ENCODE assay signal across 1 cellular context in the genomic region with DNA sequence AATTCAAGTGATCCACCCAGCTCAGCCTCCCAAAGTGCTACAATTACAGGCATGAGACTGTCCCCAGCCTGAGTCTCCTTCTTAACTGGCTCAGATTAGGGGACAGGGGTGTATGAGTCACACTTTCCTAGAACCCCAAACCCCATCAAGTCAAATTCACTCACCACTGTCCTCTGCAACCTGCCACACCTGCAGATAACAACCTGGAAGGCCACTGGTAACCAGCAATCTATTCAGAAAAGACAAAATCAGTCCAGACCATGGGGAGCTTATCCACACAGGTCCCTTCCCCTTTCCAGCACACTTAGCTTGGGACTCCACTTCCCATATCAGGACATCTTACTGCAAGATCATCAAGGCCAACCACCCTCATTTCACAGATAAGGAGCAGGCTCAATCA.
TF ChIP-seq lines count a peak whose summit lies in the region.

No MANE protein-coding gene starts in this region.

TF ChIP-seq in K562, 482 proteins besides CTCF, POLR2A, EP300 and RAD21 (continued from another document and continues in another):
- TF ChIP-seq ATF6 (CRISPR knock-in tag; IDR thresholded peaks at IDR 0.05) = no peak
- TF ChIP-seq RAD51 (IDR thresholded peaks at IDR 0.05; ENCODE audit: borderline replicate concordance, low read depth) = no peak
- no peak for TF ChIP-seq ZNF512 (tag; IDR thresholded peaks at IDR 0.05)
- no peak for TF ChIP-seq CEBPZ (IDR thresholded peaks at IDR 0.05; ENCODE audit: borderline replicate concordance, low read depth, low read length)
- peak; percentile 45; the same call in 1 of the 2 replicates for TF ChIP-seq CTBP1 (IDR thresholded peaks at IDR 0.05; ENCODE audit: borderline replicate concordance)
- TF ChIP-seq ARID1B (IDR thresholded peaks at IDR 0.05) = peak; percentile 81
- no peak for TF ChIP-seq ZNF384 (IDR thresholded peaks at IDR 0.05; ENCODE audit: low read depth, low read length)
- TF ChIP-seq, protein P1, sequence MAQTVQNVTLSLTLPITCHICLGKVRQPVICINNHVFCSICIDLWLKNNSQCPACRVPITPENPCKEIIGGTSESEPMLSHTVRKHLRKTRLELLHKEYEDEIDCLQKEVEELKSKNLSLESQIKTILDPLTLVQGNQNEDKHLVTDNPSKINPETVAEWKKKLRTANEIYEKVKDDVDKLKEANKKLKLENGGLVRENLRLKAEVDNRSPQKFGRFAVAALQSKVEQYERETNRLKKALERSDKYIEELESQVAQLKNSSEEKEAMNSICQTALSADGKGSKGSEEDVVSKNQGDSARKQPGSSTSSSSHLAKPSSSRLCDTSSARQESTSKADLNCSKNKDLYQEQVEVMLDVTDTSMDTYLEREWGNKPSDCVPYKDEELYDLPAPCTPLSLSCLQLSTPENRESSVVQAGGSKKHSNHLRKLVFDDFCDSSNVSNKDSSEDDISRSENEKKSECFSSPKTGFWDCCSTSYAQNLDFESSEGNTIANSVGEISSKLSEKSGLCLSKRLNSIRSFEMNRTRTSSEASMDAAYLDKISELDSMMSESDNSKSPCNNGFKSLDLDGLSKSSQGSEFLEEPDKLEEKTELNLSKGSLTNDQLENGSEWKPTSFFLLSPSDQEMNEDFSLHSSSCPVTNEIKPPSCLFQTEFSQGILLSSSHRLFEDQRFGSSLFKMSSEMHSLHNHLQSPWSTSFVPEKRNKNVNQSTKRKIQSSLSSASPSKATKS (CRISPR knock-in tag; IDR thresholded peaks at IDR 0.05) = no peak
- no peak for TF ChIP-seq MXD1 (CRISPR knock-in tag; IDR thresholded peaks at IDR 0.05; ENCODE audit: borderline replicate concordance, poor library complexity, severe bottlenecking)
- peak; percentile 42; the same call in 1 of the 2 replicates for TF ChIP-seq SPI1 (IDR thresholded peaks at IDR 0.05; ENCODE audit: borderline replicate concordance, low read depth, low read length)
- TF ChIP-seq, protein P2, sequence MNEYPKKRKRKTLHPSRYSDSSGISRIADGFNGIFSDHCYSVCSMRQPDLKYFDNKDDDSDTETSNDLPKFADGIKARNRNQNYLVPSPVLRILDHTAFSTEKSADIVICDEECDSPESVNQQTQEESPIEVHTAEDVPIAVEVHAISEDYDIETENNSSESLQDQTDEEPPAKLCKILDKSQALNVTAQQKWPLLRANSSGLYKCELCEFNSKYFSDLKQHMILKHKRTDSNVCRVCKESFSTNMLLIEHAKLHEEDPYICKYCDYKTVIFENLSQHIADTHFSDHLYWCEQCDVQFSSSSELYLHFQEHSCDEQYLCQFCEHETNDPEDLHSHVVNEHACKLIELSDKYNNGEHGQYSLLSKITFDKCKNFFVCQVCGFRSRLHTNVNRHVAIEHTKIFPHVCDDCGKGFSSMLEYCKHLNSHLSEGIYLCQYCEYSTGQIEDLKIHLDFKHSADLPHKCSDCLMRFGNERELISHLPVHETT (CRISPR knock-in tag; conservative IDR thresholded peaks at IDR 0.05 in 1 of 2, IDR thresholded peaks at IDR 0.05 in 1 of 2) = no peak
- TF ChIP-seq IRF2 (CRISPR knock-in tag; IDR thresholded peaks at IDR 0.05) = no peak
- no peak for TF ChIP-seq FUS (optimal IDR thresholded peaks at IDR 0.05; ENCODE audit: low read depth, low read length)
- TF ChIP-seq SMARCA4 (IDR thresholded peaks at IDR 0.05) = peak; percentile 49; the same call in 1 of the 2 replicates
- TF ChIP-seq POLR2G (IDR thresholded peaks at IDR 0.05; ENCODE audit: low read depth, low read length) = no peak
- TF ChIP-seq ADNP (tag; IDR thresholded peaks at IDR 0.05) = no peak
- TF ChIP-seq RCOR1 (IDR thresholded peaks at IDR 0.05; ENCODE audit: borderline replicate concordance in 1 of 2, low read depth in 2 of 2, low read length in 2 of 2) = 0 out of 4 replicates have a peak, but pooled peaks of 1 of the 2 experiments have one; percentile 29
- TF ChIP-seq, protein P3, sequence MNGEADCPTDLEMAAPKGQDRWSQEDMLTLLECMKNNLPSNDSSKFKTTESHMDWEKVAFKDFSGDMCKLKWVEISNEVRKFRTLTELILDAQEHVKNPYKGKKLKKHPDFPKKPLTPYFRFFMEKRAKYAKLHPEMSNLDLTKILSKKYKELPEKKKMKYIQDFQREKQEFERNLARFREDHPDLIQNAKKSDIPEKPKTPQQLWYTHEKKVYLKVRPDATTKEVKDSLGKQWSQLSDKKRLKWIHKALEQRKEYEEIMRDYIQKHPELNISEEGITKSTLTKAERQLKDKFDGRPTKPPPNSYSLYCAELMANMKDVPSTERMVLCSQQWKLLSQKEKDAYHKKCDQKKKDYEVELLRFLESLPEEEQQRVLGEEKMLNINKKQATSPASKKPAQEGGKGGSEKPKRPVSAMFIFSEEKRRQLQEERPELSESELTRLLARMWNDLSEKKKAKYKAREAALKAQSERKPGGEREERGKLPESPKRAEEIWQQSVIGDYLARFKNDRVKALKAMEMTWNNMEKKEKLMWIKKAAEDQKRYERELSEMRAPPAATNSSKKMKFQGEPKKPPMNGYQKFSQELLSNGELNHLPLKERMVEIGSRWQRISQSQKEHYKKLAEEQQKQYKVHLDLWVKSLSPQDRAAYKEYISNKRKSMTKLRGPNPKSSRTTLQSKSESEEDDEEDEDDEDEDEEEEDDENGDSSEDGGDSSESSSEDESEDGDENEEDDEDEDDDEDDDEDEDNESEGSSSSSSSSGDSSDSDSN (IDR thresholded peaks at IDR 0.05; ENCODE audit: borderline replicate concordance in 1 of 2, low read depth in 2 of 2, low read length in 2 of 2) = no peak
- no peak for TF ChIP-seq MBD2 (IDR thresholded peaks at IDR 0.05; ENCODE audit: borderline replicate concordance, low read depth)
- TF ChIP-seq HCFC1 (IDR thresholded peaks at IDR 0.05; ENCODE audit: low read depth, low read length) = no peak
- no peak for TF ChIP-seq TCF7L2 (IDR thresholded peaks at IDR 0.05; ENCODE audit: low read depth, low read length)
- no peak for TF ChIP-seq ATF4 (CRISPR knock-in tag; IDR thresholded peaks at IDR 0.05)
- TF ChIP-seq, protein P4, sequence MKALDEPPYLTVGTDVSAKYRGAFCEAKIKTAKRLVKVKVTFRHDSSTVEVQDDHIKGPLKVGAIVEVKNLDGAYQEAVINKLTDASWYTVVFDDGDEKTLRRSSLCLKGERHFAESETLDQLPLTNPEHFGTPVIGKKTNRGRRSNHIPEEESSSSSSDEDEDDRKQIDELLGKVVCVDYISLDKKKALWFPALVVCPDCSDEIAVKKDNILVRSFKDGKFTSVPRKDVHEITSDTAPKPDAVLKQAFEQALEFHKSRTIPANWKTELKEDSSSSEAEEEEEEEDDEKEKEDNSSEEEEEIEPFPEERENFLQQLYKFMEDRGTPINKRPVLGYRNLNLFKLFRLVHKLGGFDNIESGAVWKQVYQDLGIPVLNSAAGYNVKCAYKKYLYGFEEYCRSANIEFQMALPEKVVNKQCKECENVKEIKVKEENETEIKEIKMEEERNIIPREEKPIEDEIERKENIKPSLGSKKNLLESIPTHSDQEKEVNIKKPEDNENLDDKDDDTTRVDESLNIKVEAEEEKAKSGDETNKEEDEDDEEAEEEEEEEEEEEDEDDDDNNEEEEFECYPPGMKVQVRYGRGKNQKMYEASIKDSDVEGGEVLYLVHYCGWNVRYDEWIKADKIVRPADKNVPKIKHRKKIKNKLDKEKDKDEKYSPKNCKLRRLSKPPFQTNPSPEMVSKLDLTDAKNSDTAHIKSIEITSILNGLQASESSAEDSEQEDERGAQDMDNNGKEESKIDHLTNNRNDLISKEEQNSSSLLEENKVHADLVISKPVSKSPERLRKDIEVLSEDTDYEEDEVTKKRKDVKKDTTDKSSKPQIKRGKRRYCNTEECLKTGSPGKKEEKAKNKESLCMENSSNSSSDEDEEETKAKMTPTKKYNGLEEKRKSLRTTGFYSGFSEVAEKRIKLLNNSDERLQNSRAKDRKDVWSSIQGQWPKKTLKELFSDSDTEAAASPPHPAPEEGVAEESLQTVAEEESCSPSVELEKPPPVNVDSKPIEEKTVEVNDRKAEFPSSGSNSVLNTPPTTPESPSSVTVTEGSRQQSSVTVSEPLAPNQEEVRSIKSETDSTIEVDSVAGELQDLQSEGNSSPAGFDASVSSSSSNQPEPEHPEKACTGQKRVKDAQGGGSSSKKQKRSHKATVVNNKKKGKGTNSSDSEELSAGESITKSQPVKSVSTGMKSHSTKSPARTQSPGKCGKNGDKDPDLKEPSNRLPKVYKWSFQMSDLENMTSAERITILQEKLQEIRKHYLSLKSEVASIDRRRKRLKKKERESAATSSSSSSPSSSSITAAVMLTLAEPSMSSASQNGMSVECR (CRISPR knock-in tag; IDR thresholded peaks at IDR 0.05) = no peak
- no peak for TF ChIP-seq ZFP1 (CRISPR knock-in tag; IDR thresholded peaks at IDR 0.05)
- TF ChIP-seq, protein P5, sequence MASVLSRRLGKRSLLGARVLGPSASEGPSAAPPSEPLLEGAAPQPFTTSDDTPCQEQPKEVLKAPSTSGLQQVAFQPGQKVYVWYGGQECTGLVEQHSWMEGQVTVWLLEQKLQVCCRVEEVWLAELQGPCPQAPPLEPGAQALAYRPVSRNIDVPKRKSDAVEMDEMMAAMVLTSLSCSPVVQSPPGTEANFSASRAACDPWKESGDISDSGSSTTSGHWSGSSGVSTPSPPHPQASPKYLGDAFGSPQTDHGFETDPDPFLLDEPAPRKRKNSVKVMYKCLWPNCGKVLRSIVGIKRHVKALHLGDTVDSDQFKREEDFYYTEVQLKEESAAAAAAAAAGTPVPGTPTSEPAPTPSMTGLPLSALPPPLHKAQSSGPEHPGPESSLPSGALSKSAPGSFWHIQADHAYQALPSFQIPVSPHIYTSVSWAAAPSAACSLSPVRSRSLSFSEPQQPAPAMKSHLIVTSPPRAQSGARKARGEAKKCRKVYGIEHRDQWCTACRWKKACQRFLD (CRISPR knock-in tag; IDR thresholded peaks at IDR 0.05) = no peak
- TF ChIP-seq HMGN3 (IDR thresholded peaks at IDR 0.05; ENCODE audit: borderline replicate concordance, extremely low read depth, insufficient read length, low read depth, low read length) = no peak
- TF ChIP-seq PREB (CRISPR knock-in tag; IDR thresholded peaks at IDR 0.05) = no peak
- no peak for TF ChIP-seq DMBX1 (CRISPR knock-in tag; IDR thresholded peaks at IDR 0.05; ENCODE audit: borderline replicate concordance)
- no peak for TF ChIP-seq MAZ (CRISPR knock-in tag; conservative IDR thresholded peaks at IDR 0.05 in 1 of 2, IDR thresholded peaks at IDR 0.05 in 1 of 2)
- no peak for TF ChIP-seq MYNN (IDR thresholded peaks at IDR 0.05)
- TF ChIP-seq MYNN (CRISPR knock-in tag; IDR thresholded peaks at IDR 0.05) = no peak
